ENCODE assay signal across 8 cellular contexts in genomic region chr10:29734980-29735627, GRCh38.
DNase-seq lines count a peak whose midpoint lies in the region; ATAC-seq and TF ChIP-seq lines count a peak whose summit lies in the region.

No MANE protein-coding gene starts in this region.

- peak overlapping the region; percentile 8 for H3K27ac Mint-ChIP-seq in activated T-helper 2 cell treated with anti-CD3 and anti-CD28 coated beads, Interferon-gamma antibody, Interleukin-2, Interleukin-4, amounts not matched to agents 10 μg/mL and 5 μg/mL and 100 μg/mL, durations not matched to agents 14 hours and 24 hours and 36 hours
- peak overlapping the region; percentile 92 for H3K27ac Mint-ChIP-seq in type B pancreatic cell

- H3K9me3 Mint-ChIP-seq in activated T-helper 2 cell treated with anti-CD3 and anti-CD28 coated beads, Interferon-gamma antibody, Interleukin-2, Interleukin-4, amounts not matched to agents 10 μg/mL and 5 μg/mL and 100 μg/mL, durations not matched to agents 14 hours and 24 hours and 36 hours = no peaks in the 10 kb centered on the region
- H3K9me3 Mint-ChIP-seq in type B pancreatic cell = no peaks in the 10 kb centered on the region

- H3K4me3 ChIP-seq in foreskin fibroblast (ENCODE audit: low read depth in 1 of 2, low read length in 2 of 2) (peak overlapping the region; percentile 60 to 85), neutrophil (ENCODE audit: low read depth in 1 of 2, low read length in 1 of 2) (peak overlapping the region; percentile 87 to 95)

- TF ChIP-seq CTCF in foreskin fibroblast (IDR thresholded peaks at IDR 0.05; ENCODE audit: low read depth, low read length) = no peak
- TF ChIP-seq CTCF in neutrophil (IDR thresholded peaks at IDR 0.05) = no peak
- no peak for TF ChIP-seq CTCF in type B pancreatic cell (conservative IDR thresholded peaks at IDR 0.05)

- no peaks in the 10 kb centered on the region for H3K27me3 ChIP-seq in neutrophil

- peak overlapping the region; percentile 75 for H3K4me3 Mint-ChIP-seq in activated T-helper 2 cell treated with anti-CD3 and anti-CD28 coated beads, Interferon-gamma antibody, Interleukin-2, Interleukin-4, amounts not matched to agents 10 μg/mL and 5 μg/mL and 100 μg/mL, durations not matched to agents 14 hours and 24 hours and 36 hours (ENCODE audit: low read depth)
- H3K4me3 Mint-ChIP-seq in type B pancreatic cell = peak overlapping the region; percentile 94

- no peaks in the 10 kb centered on the region for H3K36me3 ChIP-seq in neutrophil

- peaks cover 32% of the 10 kb centered on the region for H3K27me3 Mint-ChIP-seq in activated T-helper 2 cell treated with anti-CD3 and anti-CD28 coated beads, Interferon-gamma antibody, Interleukin-2, Interleukin-4, amounts not matched to agents 10 μg/mL and 5 μg/mL and 100 μg/mL, durations not matched to agents 14 hours and 24 hours and 36 hours (ENCODE audit: low read depth)
- no peaks in the 10 kb centered on the region for H3K27me3 Mint-ChIP-seq in type B pancreatic cell

- H3K36me3 Mint-ChIP-seq in activated T-helper 2 cell treated with anti-CD3 and anti-CD28 coated beads, Interferon-gamma antibody, Interleukin-2, Interleukin-4, amounts not matched to agents 10 μg/mL and 5 μg/mL and 100 μg/mL, durations not matched to agents 14 hours and 24 hours and 36 hours (ENCODE audit: low read depth) = peaks cover 3% of the 10 kb centered on the region
- H3K36me3 Mint-ChIP-seq in type B pancreatic cell = peaks cover 12% of the 10 kb centered on the region

- H3K4me1 Mint-ChIP-seq in activated T-helper 2 cell treated with anti-CD3 and anti-CD28 coated beads, Interferon-gamma antibody, Interleukin-2, Interleukin-4, amounts not matched to agents 10 μg/mL and 5 μg/mL and 100 μg/mL, durations not matched to agents 14 hours and 24 hours and 36 hours (ENCODE audit: low read depth) = peaks cover 12% of the 10 kb centered on the region
- H3K4me1 Mint-ChIP-seq in type B pancreatic cell (ENCODE audit: unreplicated experiment) = peaks cover 59% of the 10 kb centered on the region

- peaks cover 53 to 57% of the 10 kb centered on the region in 2 experiments for H3K4me1 ChIP-seq in neutrophil (ENCODE audit: control insufficient read depth in 1 of 2, insufficient read depth in 1 of 2, low read depth in 1 of 2, low read length in 1 of 2)

- intact Hi-C loops in activated T-helper 2 cell treated with anti-CD3 and anti-CD28 coated beads, Interferon-gamma antibody, Interleukin-2, Interleukin-4, amounts not matched to agents 10 μg/mL and 5 μg/mL and 100 μg/mL, durations not matched to agents 14 hours and 24 hours and 36 hours (cut with micrococcal nuclease) = loop anchor here (1.0 to 5.0 kb wide), 4 partner anchors 76 to 145 kb away; partner anchors contain the start of gene SVIL

- ATAC-seq in HG02852 (IDR thresholded peaks at IDR 0.05; ENCODE audit: unreplicated experiment) = peak; percentile 50

- peak overlapping the region; percentile 100 for H3K27ac ChIP-seq in neutrophil

- H3K9me3 ChIP-seq in neutrophil = no peaks in the 10 kb centered on the region

- peak; percentile 4 for DNase-seq in NCI-H2171 treated with DMSO at 0.1 percent for 48 hours (lab: John Stamatoyannopoulos, UW)
- DNase-seq in NCI-H2171 (lab: John Stamatoyannopoulos, UW) = no peak
- DNase-seq in NOMO-1 treated with DMSO at 0.1 percent for 48 hours (lab: John Stamatoyannopoulos, UW; ENCODE audit: unreplicated experiment) = peak; percentile 73
- DNase-seq in activated T-helper 2 cell treated with anti-CD3 and anti-CD28 coated beads, Interferon-gamma antibody, Interleukin-2, Interleukin-4, amounts not matched to agents 10 μg/mL and 5 μg/mL and 100 μg/mL, durations not matched to agents 14 hours and 24 hours and 36 hours (ENCODE audit: low spot score) = peak; percentile 50
- peak in 1 of 2 donors; percentile 75 for DNase-seq in foreskin fibroblast
- peak; percentile 74 for DNase-seq in type B pancreatic cell (ENCODE audit: extremely low spot score, unreplicated experiment)
